In genomic region chr1:67393240-67393639, GRCh38 we compare ENCODE assay signal across 13 cellular contexts. TPM values are rescaled to one million over a fixed set of nuclear protein-coding genes. Genes with fewer than 3 reads are reported as not detected.
DNase-seq lines count a peak whose midpoint lies in the region; ATAC-seq and TF ChIP-seq lines count a peak whose summit lies in the region.
"Had no signal": no experiment of that assay in that cellular context is flagged by ENCODE, and none has a peak within 500 bp of the region (broad histone marks: within the 10 kb centered on the region; RNA-seq: fewer than 3 reads in every experiment).

No MANE protein-coding gene starts in this region.

- H3K4me3 ChIP-seq in esophagus squamous epithelium, result no peak overlapping the region
- no peak overlapping the region for H3K4me3 ChIP-seq in lower lobe of right lung
- peak overlapping the region; percentile 14 to 18 for H3K4me3 ChIP-seq in tibial artery
- no peak overlapping the region for H3K4me3 ChIP-seq in ovary
- H3K4me3 ChIP-seq: sigmoid colon had no signal

- 39 to 72% methylated on average over 5 to 9 of the region's 12 CpGs for WGBS in esophagus squamous epithelium, 2 donors
- WGBS in ovary, 3 donors, result 75 to 78% (median 78%) methylated on average over 12 of the region's 12 CpGs

- no peak for TF ChIP-seq EP300 in ovary (IDR thresholded peaks at IDR 0.05)

- peak overlapping the region; percentile 33 for H3K27ac Mint-ChIP-seq in activated CD8-positive, alpha-beta T cell treated with anti-CD3 and anti-CD28 coated beads, Interleukin-2, amount 10 ng/mL, durations not matched to agents 7 days and 5 days
- no peak overlapping the region for H3K27ac Mint-ChIP-seq in activated CD8-positive, alpha-beta T cell treated with anti-CD3 and anti-CD28 coated beads for 36 hours
- no peak overlapping the region for H3K27ac Mint-ChIP-seq in WTC11
- H3K27ac Mint-ChIP-seq: CD4-positive, alpha-beta T cell; stimulated activated effector memory CD8-positive, alpha-beta T cell treated with anti-CD3 and anti-CD28 coated beads, Interleukin-12 subunit alpha, Interleukin-12 subunit beta, amount 100 ng/mL, for 72 hours had no signal

- no peak for ATAC-seq in activated CD8-positive, alpha-beta T cell treated with anti-CD3 and anti-CD28 coated beads, Interleukin-2, amount 10 ng/mL, durations not matched to agents 7 days and 5 days
- ATAC-seq in activated CD8-positive, alpha-beta T cell treated with anti-CD3 and anti-CD28 coated beads for 36 hours, result no peak
- ATAC-seq in lower lobe of right lung (peak; percentile 51 to 65), WTC11 (no peak; the same call in 1 of the 2 replicates), GM21390 (IDR thresholded peaks at IDR 0.05; ENCODE audit: unreplicated experiment) (no peak)
- ATAC-seq: stimulated activated effector memory CD8-positive, alpha-beta T cell treated with anti-CD3 and anti-CD28 coated beads, Interleukin-12 subunit alpha, Interleukin-12 subunit beta, amount 100 ng/mL, for 72 hours had no signal

- DNase-seq in activated CD8-positive, alpha-beta T cell treated with anti-CD3 and anti-CD28 coated beads, Interleukin-2, amount 10 ng/mL, durations not matched to agents 7 days and 5 days, result no peak
- no peak for DNase-seq in activated CD8-positive, alpha-beta T cell treated with anti-CD3 and anti-CD28 coated beads for 36 hours
- no peak for DNase-seq in esophagus squamous epithelium (lab: John Stamatoyannopoulos, UW)
- no peak for DNase-seq in lower lobe of right lung
- peak in 1 of 2 donors; percentile 32 for DNase-seq in tibial artery
- DNase-seq in WTC11 (ENCODE audit: low spot score), result no peak
- no peak for DNase-seq in ovary
- DNase-seq: CD4-positive, alpha-beta T cell; naive B cell; NCI-H2171 treated with DMSO at 0.1 percent for 48 hours; sigmoid colon had no signal

- no peak for TF ChIP-seq CTCF in activated CD8-positive, alpha-beta T cell treated with anti-CD3 and anti-CD28 coated beads for 36 hours (IDR thresholded peaks at IDR 0.05)
- no peak for TF ChIP-seq CTCF in esophagus squamous epithelium (IDR thresholded peaks at IDR 0.05)
- no peak for TF ChIP-seq CTCF in lower lobe of right lung (IDR thresholded peaks at IDR 0.05)
- no peak for TF ChIP-seq CTCF in tibial artery (IDR thresholded peaks at IDR 0.05)
- no peak for TF ChIP-seq CTCF in WTC11 (IDR thresholded peaks at IDR 0.05)
- TF ChIP-seq CTCF in ovary (IDR thresholded peaks at IDR 0.05), result no peak

- no peaks in the 10 kb centered on the region for H3K27me3 ChIP-seq in esophagus squamous epithelium
- H3K27me3 ChIP-seq in lower lobe of right lung (ENCODE audit: low read depth), result no peaks in the 10 kb centered on the region
- H3K27me3 ChIP-seq in tibial artery, result no peaks in the 10 kb centered on the region
- no peaks in the 10 kb centered on the region for H3K27me3 ChIP-seq in ovary
- H3K27me3 ChIP-seq: sigmoid colon had no signal

- H3K9me3 ChIP-seq in esophagus squamous epithelium (no peaks in the 10 kb centered on the region), lower lobe of right lung (no peaks in the 10 kb centered on the region), tibial artery (no peaks in the 10 kb centered on the region), ovary (no peaks in the 10 kb centered on the region)
- H3K9me3 ChIP-seq: sigmoid colon had no signal

- no peaks in the 10 kb centered on the region for H3K4me1 Mint-ChIP-seq in activated CD8-positive, alpha-beta T cell treated with anti-CD3 and anti-CD28 coated beads, Interleukin-2, amount 10 ng/mL, durations not matched to agents 7 days and 5 days (ENCODE audit: low read depth)
- no peaks in the 10 kb centered on the region for H3K4me1 Mint-ChIP-seq in activated CD8-positive, alpha-beta T cell treated with anti-CD3 and anti-CD28 coated beads for 36 hours (ENCODE audit: low read depth)
- H3K4me1 Mint-ChIP-seq in WTC11, result peaks cover 40% of the 10 kb centered on the region
- H3K4me1 Mint-ChIP-seq: naive B cell had no signal

- no peak for TF ChIP-seq POLR2A in esophagus squamous epithelium (IDR thresholded peaks at IDR 0.05)
- TF ChIP-seq POLR2A in ovary (IDR thresholded peaks at IDR 0.05), result no peak

- H3K36me3 ChIP-seq in esophagus squamous epithelium (peaks cover 0 to 29% (median 0%) of the 10 kb centered on the region in 3 donors), lower lobe of right lung (no peaks in the 10 kb centered on the region), tibial artery (peaks cover 0 to 9% (median 0%) of the 10 kb centered on the region in 3 donors), ovary (no peaks in the 10 kb centered on the region)
- H3K36me3 ChIP-seq: sigmoid colon had no signal

- no peak overlapping the region for H3K4me3 Mint-ChIP-seq in activated CD8-positive, alpha-beta T cell treated with anti-CD3 and anti-CD28 coated beads, Interleukin-2, amount 10 ng/mL, durations not matched to agents 7 days and 5 days
- no peak overlapping the region for H3K4me3 Mint-ChIP-seq in activated CD8-positive, alpha-beta T cell treated with anti-CD3 and anti-CD28 coated beads for 36 hours
- H3K4me3 Mint-ChIP-seq in WTC11, result no peak overlapping the region
- H3K4me3 Mint-ChIP-seq: CD4-positive, alpha-beta T cell; naive B cell; stimulated activated effector memory CD8-positive, alpha-beta T cell treated with anti-CD3 and anti-CD28 coated beads, Interleukin-12 subunit alpha, Interleukin-12 subunit beta, amount 100 ng/mL, for 72 hours had no signal

- H3K27me3 Mint-ChIP-seq in activated CD8-positive, alpha-beta T cell treated with anti-CD3 and anti-CD28 coated beads, Interleukin-2, amount 10 ng/mL, durations not matched to agents 7 days and 5 days (ENCODE audit: low read depth), result no peaks in the 10 kb centered on the region
- no peaks in the 10 kb centered on the region for H3K27me3 Mint-ChIP-seq in activated CD8-positive, alpha-beta T cell treated with anti-CD3 and anti-CD28 coated beads for 36 hours
- no peaks in the 10 kb centered on the region for H3K27me3 Mint-ChIP-seq in WTC11 (ENCODE audit: low read depth)
- H3K27me3 Mint-ChIP-seq: CD4-positive, alpha-beta T cell; naive B cell had no signal

- POLR2A ChIA-PET in activated CD8-positive, alpha-beta T cell treated with anti-CD3 and anti-CD28 coated beads, Interleukin-2, amount 10 ng/mL, durations not matched to agents 7 days and 5 days (lab: Charles Lee), result no interaction called here
- POLR2A ChIA-PET in activated CD8-positive, alpha-beta T cell treated with anti-CD3 and anti-CD28 coated beads for 36 hours (lab: Charles Lee), result interaction anchor here (0.8 to 1.1 kb wide), 4 partner anchors 15 to 172 kb away, joined by 3 read pairs; no protein-coding TSS in a partner anchor
- POLR2A ChIA-PET in WTC11 (lab: Charles Lee), result interaction anchor here (0.6 kb wide), 1 partner anchor 52 kb away, joined by 3 read pairs; no protein-coding TSS in a partner anchor

- peaks cover 57% of the 10 kb centered on the region for H3K36me3 Mint-ChIP-seq in activated CD8-positive, alpha-beta T cell treated with anti-CD3 and anti-CD28 coated beads, Interleukin-2, amount 10 ng/mL, durations not matched to agents 7 days and 5 days (ENCODE audit: low read depth)
- H3K36me3 Mint-ChIP-seq in activated CD8-positive, alpha-beta T cell treated with anti-CD3 and anti-CD28 coated beads for 36 hours (ENCODE audit: low read depth), result peaks cover 58% of the 10 kb centered on the region
- peaks cover 34% of the 10 kb centered on the region for H3K36me3 Mint-ChIP-seq in WTC11

- H3K27ac ChIP-seq in esophagus squamous epithelium (peak overlapping the region; percentile 11 to 70 (median 44)), lower lobe of right lung (no peak overlapping the region), tibial artery (peak overlapping the region in 1 of 2 donors; percentile 54), ovary (no peak overlapping the region)
- H3K27ac ChIP-seq: sigmoid colon had no signal

- CTCF ChIA-PET in activated CD8-positive, alpha-beta T cell treated with anti-CD3 and anti-CD28 coated beads, Interleukin-2, amount 10 ng/mL, durations not matched to agents 7 days and 5 days (lab: Charles Lee), result interaction anchor here (0.9 kb wide), 1 partner anchor 27 kb away, joined by 3 read pairs; no protein-coding TSS in a partner anchor
- CTCF ChIA-PET in activated CD8-positive, alpha-beta T cell treated with anti-CD3 and anti-CD28 coated beads for 36 hours (lab: Charles Lee), result interaction anchor here (1.9 kb wide), 1 partner anchor 68 kb away, joined by 3 read pairs; no protein-coding TSS in a partner anchor
- CTCF ChIA-PET in WTC11 (lab: Charles Lee), result interaction anchor here (1.3 kb wide), 1 partner anchor 45 kb away, joined by 7 read pairs; no protein-coding TSS in a partner anchor

- no peaks in the 10 kb centered on the region for H3K9me3 Mint-ChIP-seq in activated CD8-positive, alpha-beta T cell treated with anti-CD3 and anti-CD28 coated beads, Interleukin-2, amount 10 ng/mL, durations not matched to agents 7 days and 5 days (ENCODE audit: insufficient read depth)
- no peaks in the 10 kb centered on the region for H3K9me3 Mint-ChIP-seq in activated CD8-positive, alpha-beta T cell treated with anti-CD3 and anti-CD28 coated beads for 36 hours
- H3K9me3 Mint-ChIP-seq in WTC11, result no peaks in the 10 kb centered on the region
- H3K9me3 Mint-ChIP-seq: CD4-positive, alpha-beta T cell; naive B cell; stimulated activated effector memory CD8-positive, alpha-beta T cell treated with anti-CD3 and anti-CD28 coated beads, Interleukin-12 subunit alpha, Interleukin-12 subunit beta, amount 100 ng/mL, for 72 hours had no signal

- peaks cover 0 to 42% (median 23%) of the 10 kb centered on the region in 3 donors for H3K4me1 ChIP-seq in esophagus squamous epithelium
- H3K4me1 ChIP-seq in lower lobe of right lung, result no peaks in the 10 kb centered on the region
- H3K4me1 ChIP-seq in tibial artery, result peaks cover 0 to 17% (median 8%) of the 10 kb centered on the region in 4 donors
- H3K4me1 ChIP-seq in ovary (ENCODE audit: insufficient read depth), result no peaks in the 10 kb centered on the region
- H3K4me1 ChIP-seq: sigmoid colon had no signal

- intact Hi-C loops in activated CD8-positive, alpha-beta T cell treated with anti-CD3 and anti-CD28 coated beads for 36 hours (cut with micrococcal nuclease), result no loop called here
- intact Hi-C loops in esophagus squamous epithelium (cut with DNase I) (no loop called here), lower lobe of right lung (cut with DNase I) (no loop called here), tibial artery (cut with DNase I; ENCODE audit: low total_unique reads) (no loop called here), ovary (cut with DNase I) (no loop called here)

TF ChIP-seq in WTC11, 78 proteins besides CTCF, POLR2A, EP300 and RAD21 (continues in another document):
- TF ChIP-seq SMAD3 (CRISPR knock-in tag; IDR thresholded peaks at IDR 0.05; ENCODE audit: borderline replicate concordance) (no peak), TEAD4 (CRISPR knock-in tag; IDR thresholded peaks at IDR 0.05) (no peak)

RNA-seq across cellular contexts. Expression of gene SERBP1, which starts 37.0 kb away (rescaled TPM):
- total RNA-seq in activated CD8-positive, alpha-beta T cell treated with anti-CD3 and anti-CD28 coated beads, Interleukin-2, amount 10 ng/mL, durations not matched to agents 7 days and 5 days, result 100 to 1,000 TPM; 280 to 297 TPM
- 100 to 1,000 TPM; 476 to 491 TPM for total RNA-seq in activated CD8-positive, alpha-beta T cell treated with anti-CD3 and anti-CD28 coated beads for 36 hours
- total RNA-seq in esophagus squamous epithelium (100 to 1,000 TPM; 282 to 394 (median 357) TPM), lower lobe of right lung (135 TPM), WTC11 (2021) (531 to 543 TPM (median 533 TPM) in 3 replicates), ovary (100 to 1,000 TPM; 117 to 163 (median 150) TPM)
- 100 to 1,000 TPM; 118 to 180 TPM for polyA plus RNA-seq in ovary

Comparison
In these comparisons a context has a peak if more than half of its experiments do, and no peak if none do; other contexts are left out.
1. ATAC-seq: peak in lower lobe of right lung (2 of 2); none in activated CD8-positive, alpha-beta T cell treated with anti-CD3 and anti-CD28 coated beads, Interleukin-2, amount 10 ng/mL, durations not matched to agents 7 days and 5 days (single experiment), activated CD8-positive, alpha-beta T cell treated with anti-CD3 and anti-CD28 coated beads for 36 hours (single experiment), WTC11 (single experiment) and GM21390 (single experiment).
2. H3K27ac ChIP-seq: peak in esophagus squamous epithelium (4 of 4); none in lower lobe of right lung (single experiment) and ovary (0 of 2).
3. H3K4me3 ChIP-seq: peak in tibial artery (2 of 2); none in esophagus squamous epithelium (0 of 4), lower lobe of right lung (single experiment) and ovary (single experiment).